In genomic region chr2:174621323-174621722, GRCh38 we compare ENCODE assay signal across 18 cellular contexts.
"Had no signal": no experiment of that assay in that cellular context is flagged by ENCODE, and none has a peak within 500 bp of the region (broad histone marks: within the 10 kb centered on the region; RNA-seq: fewer than 3 reads in every experiment).

No MANE protein-coding gene starts in this region.

- H3K4me3 Mint-ChIP-seq: activated CD4-positive, alpha-beta T cell treated with anti-CD3 and anti-CD28 coated beads, Interleukin-2, amount 10 ng/mL, durations not matched to agents 7 days and 5 days; brain; endodermal cell; T-helper 1 cell treated with Interleukin-12 subunit alpha and Interleukin-12 subunit beta and Interleukin-4 antibody, amounts not matched to agents 30 μg/mL and 1 μg/mL, for 36 hours; WTC11 had no signal

- H3K27ac Mint-ChIP-seq: brain, endodermal cell, WTC11 had no signal

- H3K36me3 Mint-ChIP-seq: brain, WTC11 had no signal

- H3K9me3 Mint-ChIP-seq: activated CD4-positive, alpha-beta T cell treated with anti-CD3 and anti-CD28 coated beads, Interleukin-2, amount 10 ng/mL, durations not matched to agents 7 days and 5 days; brain; endodermal cell; T-helper 1 cell treated with Interleukin-12 subunit alpha and Interleukin-12 subunit beta and Interleukin-4 antibody, amounts not matched to agents 30 μg/mL and 1 μg/mL, for 36 hours; WTC11 had no signal

- H3K27me3 Mint-ChIP-seq: activated CD4-positive, alpha-beta T cell treated with anti-CD3 and anti-CD28 coated beads, Interleukin-2, amount 10 ng/mL, durations not matched to agents 7 days and 5 days; brain had no signal

- DNase-seq: activated CD4-positive, alpha-beta T cell treated with anti-CD3 and anti-CD28 coated beads, Interleukin-2, amount 10 ng/mL, durations not matched to agents 7 days and 5 days; activated gamma-delta T cell treated with Interleukin-2 at 50 U/mL for 16 hours; amniotic stem cell; cerebellar nuclear complex; dermis blood vessel endothelial cell; endodermal cell; erythroblast; kidney; left ventricle myocardium inferior; mesendoderm; posterior cingulate gyrus; stimulated activated CD4-positive, alpha-beta T cell treated with anti-CD3 and anti-CD28 coated beads, Interleukin-4, amount 100 ng/mL, for 4 hours; substantia nigra; trophoblast cell had no signal

- ATAC-seq: SK-N-SH treated with all-trans-retinoic acid at 6 μM for 48 hours, WTC11 had no signal

- H3K4me1 Mint-ChIP-seq: endodermal cell, WTC11 had no signal
